10 cellular contexts compared by ENCODE assay signal in genomic region chr1:36136535-36136934, GRCh38. TPM values are rescaled to one million over a fixed set of nuclear protein-coding genes. Genes with fewer than 3 reads are reported as not detected.
DNase-seq lines count a peak whose midpoint lies in the region; ATAC-seq and TF ChIP-seq lines count a peak whose summit lies in the region.
"Had no signal": no experiment of that assay in that cellular context is flagged by ENCODE, and none has a peak within 500 bp of the region (broad histone marks: within the 10 kb centered on the region; RNA-seq: fewer than 3 reads in every experiment).

No MANE protein-coding gene starts in this region.

- intact Hi-C loops in left colon (cut with DNase I, micrococcal nuclease) = no loop called here

- H3K4me3 ChIP-seq in AG04449 (ENCODE audit: low read depth, low read length) = no peak overlapping the region

- DNase-seq in AG04449 (ENCODE audit: low read depth, low spot score) (peak; percentile 65), M059J (ENCODE audit: low read depth) (peak; percentile 92), dermis blood vessel endothelial cell (peak; percentile 84), medulla oblongata (ENCODE audit: extremely low spot score) (peak; percentile 67), left colon (no peak), NCI-H146 treated with DMSO at 0.1 percent for 48 hours (lab: John Stamatoyannopoulos, UW; ENCODE audit: unreplicated experiment) (no peak)
- DNase-seq in effector CD4-positive, alpha-beta T cell = no peak
- DNase-seq: CD4-positive, CD25-positive, alpha-beta regulatory T cell; nephron progenitor cell had no signal

- POLR2A ChIA-PET in AG04449 (lab: Yijun Ruan, JAX) = interaction anchor here (1.4 kb wide), 1 partner anchor 13 kb away, joined by 6 read pairs; the partner anchor contains the start of gene TRAPPC3

- TF ChIP-seq CTCF in AG04449 (IDR thresholded peaks at IDR 0.05; ENCODE audit: insufficient read depth, low read length, missing control alignments) = no peak

- CTCF ChIA-PET in AG04449 (lab: Yijun Ruan, JAX) = interaction anchor here (1.1 to 10.3 kb wide), 7 partner anchors 9 to 149 kb away, joined by 5 to 453 read pairs (median 38); partner anchors contain the start of genes THRAP3 and TRAPPC3

- ATAC-seq in left colon = no peak
- ATAC-seq in HG03097 (IDR thresholded peaks at IDR 0.05; ENCODE audit: low FRiP score, unreplicated experiment) = no peak

RNA-seq across cellular contexts. Expression of gene COL8A2, which starts 11.5 kb away (rescaled TPM):
- total RNA-seq in M059J (2014; rRNA removed; shearing (Covaris generic)) = 1.7 and 2.2 TPM in 2 replicates
- total RNA-seq in dermis blood vessel endothelial cell (3.0 and 3.2 TPM in 2 replicates), left colon (1 to 10 TPM in 1 of 2 donors, under 1 TPM in 1; 0.55 to 1.8 TPM)
- total RNA-seq: CD4-positive, CD25-positive, alpha-beta regulatory T cell had no signal

RNA-seq across cellular contexts. Expression of gene TRAPPC3, which starts 12.8 kb away (rescaled TPM):
- total RNA-seq in M059J (2014; rRNA removed; shearing (Covaris generic)) = 132 and 147 TPM in 2 replicates
- total RNA-seq in dermis blood vessel endothelial cell (77.8 and 117 TPM in 2 replicates), left colon (10 to 100 TPM; 62.4 to 63.0 TPM)

RNA-seq across cellular contexts. Expression of gene MAP7D1, which starts 19.4 kb away (rescaled TPM):
- total RNA-seq in M059J (2014; rRNA removed; shearing (Covaris generic)) = 176 and 265 TPM in 2 replicates
- total RNA-seq in dermis blood vessel endothelial cell = 77.9 and 106 TPM in 2 replicates
- 10 to 100 TPM; 38.3 to 62.5 TPM for total RNA-seq in left colon

RNA-seq across cellular contexts. Expression of gene ADPRS, which starts 47.8 kb away (rescaled TPM):
- total RNA-seq in M059J (2014; rRNA removed; shearing (Covaris generic)) = 53.0 and 60.6 TPM in 2 replicates
- total RNA-seq in dermis blood vessel endothelial cell (43.1 and 52.9 TPM in 2 replicates), left colon (10 to 100 TPM; 22.2 to 22.3 TPM)

RNA-seq across cellular contexts. Expression of gene TEKT2, which starts 52.6 kb away (rescaled TPM):
- 0.25 TPM in 1 of 2 replicates, not detected in the other for total RNA-seq in M059J (2014; rRNA removed; shearing (Covaris generic))
- total RNA-seq in dermis blood vessel endothelial cell (0.14 and 0.68 TPM in 2 replicates), left colon (not detected)

Comparison
In these comparisons a context has a peak if more than half of its experiments do, and no peak if none do; other contexts are left out.
1. DNase-seq: peak in AG04449 (single experiment), M059J (single experiment), dermis blood vessel endothelial cell (single experiment) and medulla oblongata (single experiment); none in left colon (0 of 2), effector CD4-positive, alpha-beta T cell (single experiment) and NCI-H146 treated with DMSO at 0.1 percent for 48 hours (single experiment).